In the genomic region with DNA sequence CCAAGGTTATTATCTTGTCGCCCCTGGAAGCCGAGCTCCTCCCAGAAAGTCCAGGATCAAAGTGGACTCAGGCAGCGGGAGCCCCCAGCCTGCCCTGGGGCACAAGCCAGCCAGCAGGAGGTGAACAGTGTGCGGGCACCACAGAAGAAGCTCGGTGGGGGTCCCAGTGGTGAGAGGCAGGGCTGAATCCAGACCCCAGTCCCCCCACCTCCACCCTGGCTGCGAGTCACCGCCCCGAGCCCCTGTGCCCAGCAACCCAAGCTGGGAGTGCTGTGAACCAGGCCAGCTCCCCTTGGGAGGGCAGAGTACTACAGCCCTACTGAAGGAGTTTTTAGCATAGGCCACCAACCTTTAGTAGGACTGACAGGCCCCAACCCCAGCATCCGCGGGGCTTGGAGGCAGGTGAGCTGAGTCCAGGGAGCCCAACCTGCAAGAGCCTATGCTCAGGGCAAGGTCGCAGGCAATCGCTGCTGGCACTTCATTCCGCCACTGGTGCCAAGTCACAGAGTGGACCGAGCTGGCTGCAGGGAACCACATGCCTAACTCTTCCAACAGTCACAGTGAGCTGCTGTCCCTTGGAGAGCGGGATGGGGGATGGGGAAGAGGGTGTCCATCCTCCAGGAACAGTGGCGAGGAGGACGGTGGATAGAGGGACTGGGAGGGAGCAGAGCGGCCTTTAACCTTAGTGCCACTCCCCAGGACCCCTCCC, we compare ENCODE assay signal across 13 cellular contexts. TPM values are rescaled to one million over a fixed set of nuclear protein-coding genes. Genes with fewer than 3 reads are reported as not detected.
A peak's percentile ranks its signal among the peaks of the same experiment; 100 is the strongest.
DNase-seq lines count a peak whose midpoint lies in the region; ATAC-seq and TF ChIP-seq lines count a peak whose summit lies in the region.
"Had no signal": no experiment of that assay in that cellular context is flagged by ENCODE, and none has a peak within 500 bp of the region (broad histone marks: within the 10 kb centered on the region; RNA-seq: fewer than 3 reads in every experiment).

No MANE protein-coding gene starts in this region.

- H3K27ac Mint-ChIP-seq in activated naive CD4-positive, alpha-beta T cell treated with anti-CD3 and anti-CD28 coated beads, Interleukin-2, amount 50 U/mL, for 72 hours, result no peak overlapping the region
- H3K27ac Mint-ChIP-seq: activated T-cell treated with anti-CD3 and anti-CD28 coated beads, Interleukin-2, amount 50 U/mL, for 72 hours; immature natural killer cell; naive thymus-derived CD4-positive, alpha-beta T cell had no signal

- CTCF ChIA-PET in HEK293 (lab: Yijun Ruan, JAX), result interaction anchor here (0.5 to 1.5 kb wide), 6 partner anchors 9 to 586 kb away, joined by 3 to 5 read pairs (median 4); no protein-coding TSS in a partner anchor

- DNase-seq in islet precursor cell (peak; percentile 58), putamen (ENCODE audit: low spot score) (peak; percentile 49), vagina (ENCODE audit: extremely low spot score in 2 of 2) (no peak), NCI-H2196 treated with DMSO at 0.1 percent for 48 hours (lab: John Stamatoyannopoulos, UW; ENCODE audit: unreplicated experiment) (no peak)
- no peak for DNase-seq in activated naive CD4-positive, alpha-beta T cell treated with anti-CD3 and anti-CD28 coated beads, Interleukin-2, amount 50 U/mL, for 72 hours (ENCODE audit: low spot score in 2 of 2)
- DNase-seq: activated T-cell treated with anti-CD3 and anti-CD28 coated beads, Interleukin-2, amount 50 U/mL, for 72 hours; immature natural killer cell; naive thymus-derived CD4-positive, alpha-beta T cell; NCI-H2081 had no signal

- POLR2A ChIA-PET in HEK293 (lab: Yijun Ruan, JAX), result no interaction called here

- H3K9me3 Mint-ChIP-seq in activated naive CD4-positive, alpha-beta T cell treated with anti-CD3 and anti-CD28 coated beads, Interleukin-2, amount 50 U/mL, for 72 hours, result peaks cover 0 to 3% of the 10 kb centered on the region in 2 donors
- H3K9me3 Mint-ChIP-seq: activated T-cell treated with anti-CD3 and anti-CD28 coated beads, Interleukin-2, amount 50 U/mL, for 72 hours had no signal

- peaks cover 0 to 6% of the 10 kb centered on the region in 2 donors for H3K36me3 Mint-ChIP-seq in activated naive CD4-positive, alpha-beta T cell treated with anti-CD3 and anti-CD28 coated beads, Interleukin-2, amount 50 U/mL, for 72 hours

- H3K4me1 ChIP-seq in HEK293 (ENCODE audit: control insufficient read depth, insufficient read depth, low read length) (peaks cover 6% of the 10 kb centered on the region), vagina (peaks cover 25% of the 10 kb centered on the region)

- intact Hi-C loops in vagina (cut with DNase I), result loop anchor here (5.0 kb wide), 1 partner anchor 584 kb away; no protein-coding TSS in a partner anchor

- no peaks in the 10 kb centered on the region for H3K9me3 ChIP-seq in HEK293 (ENCODE audit: control insufficient read depth, insufficient read depth, low read depth, low read length)
- no peaks in the 10 kb centered on the region for H3K9me3 ChIP-seq in vagina

- TF ChIP-seq POLR2A in vagina (IDR thresholded peaks at IDR 0.05), result no peak

- H3K27ac ChIP-seq in HEK293 (ENCODE audit: extremely low read depth, low read depth, low read length) (no peak overlapping the region), vagina (no peak overlapping the region)
- H3K27ac ChIP-seq: KMS-11 had no signal

- H3K36me3 ChIP-seq in HEK293 (ENCODE audit: control insufficient read depth in 2 of 2, insufficient read depth in 1 of 2, low read length in 2 of 2), result no peaks in the 10 kb centered on the region
- no peaks in the 10 kb centered on the region for H3K36me3 ChIP-seq in vagina

- ATAC-seq in esophagus mucosa, result peak; percentile 31
- no peak for ATAC-seq in activated naive CD4-positive, alpha-beta T cell treated with anti-CD3 and anti-CD28 coated beads, Interleukin-2, amount 50 U/mL, for 72 hours
- no peak for ATAC-seq in HG02763 (IDR thresholded peaks at IDR 0.05; ENCODE audit: unreplicated experiment)
- ATAC-seq: activated T-cell treated with anti-CD3 and anti-CD28 coated beads, Interleukin-2, amount 50 U/mL, for 72 hours; naive thymus-derived CD4-positive, alpha-beta T cell had no signal

- H3K27me3 ChIP-seq in vagina, result peaks cover 9% of the 10 kb centered on the region

- no peak for TF ChIP-seq CTCF in HEK293 (tag by site-specific recombination; IDR thresholded peaks at IDR 0.05)
- no peak for TF ChIP-seq CTCF in vagina (IDR thresholded peaks at IDR 0.05)

- H3K4me3 ChIP-seq in HEK293 (ENCODE audit: low read depth, low read length), result no peak overlapping the region
- no peak overlapping the region for H3K4me3 ChIP-seq in vagina

TF ChIP-seq in HEK293, 187 proteins besides CTCF, POLR2A, EP300 and RAD21:
- TF ChIP-seq OVOL3 (tag by site-specific recombination; IDR thresholded peaks at IDR 0.05) (no peak), IKZF3 (tag by site-specific recombination; IDR thresholded peaks at IDR 0.05) (no peak), HOXC10 (CRISPR knock-in tag; IDR thresholded peaks at IDR 0.05) (no peak), ZIC2 (tag by site-specific recombination; IDR thresholded peaks at IDR 0.05) (peak; percentile 75; the same call in 1 of the 2 replicates)
- TF ChIP-seq, protein P1, sequence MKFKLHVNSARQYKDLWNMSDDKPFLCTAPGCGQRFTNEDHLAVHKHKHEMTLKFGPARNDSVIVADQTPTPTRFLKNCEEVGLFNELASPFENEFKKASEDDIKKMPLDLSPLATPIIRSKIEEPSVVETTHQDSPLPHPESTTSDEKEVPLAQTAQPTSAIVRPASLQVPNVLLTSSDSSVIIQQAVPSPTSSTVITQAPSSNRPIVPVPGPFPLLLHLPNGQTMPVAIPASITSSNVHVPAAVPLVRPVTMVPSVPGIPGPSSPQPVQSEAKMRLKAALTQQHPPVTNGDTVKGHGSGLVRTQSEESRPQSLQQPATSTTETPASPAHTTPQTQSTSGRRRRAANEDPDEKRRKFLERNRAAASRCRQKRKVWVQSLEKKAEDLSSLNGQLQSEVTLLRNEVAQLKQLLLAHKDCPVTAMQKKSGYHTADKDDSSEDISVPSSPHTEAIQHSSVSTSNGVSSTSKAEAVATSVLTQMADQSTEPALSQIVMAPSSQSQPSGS (tag by site-specific recombination; IDR thresholded peaks at IDR 0.05; ENCODE audit: low read depth), result no peak
- TF ChIP-seq, protein P2, sequence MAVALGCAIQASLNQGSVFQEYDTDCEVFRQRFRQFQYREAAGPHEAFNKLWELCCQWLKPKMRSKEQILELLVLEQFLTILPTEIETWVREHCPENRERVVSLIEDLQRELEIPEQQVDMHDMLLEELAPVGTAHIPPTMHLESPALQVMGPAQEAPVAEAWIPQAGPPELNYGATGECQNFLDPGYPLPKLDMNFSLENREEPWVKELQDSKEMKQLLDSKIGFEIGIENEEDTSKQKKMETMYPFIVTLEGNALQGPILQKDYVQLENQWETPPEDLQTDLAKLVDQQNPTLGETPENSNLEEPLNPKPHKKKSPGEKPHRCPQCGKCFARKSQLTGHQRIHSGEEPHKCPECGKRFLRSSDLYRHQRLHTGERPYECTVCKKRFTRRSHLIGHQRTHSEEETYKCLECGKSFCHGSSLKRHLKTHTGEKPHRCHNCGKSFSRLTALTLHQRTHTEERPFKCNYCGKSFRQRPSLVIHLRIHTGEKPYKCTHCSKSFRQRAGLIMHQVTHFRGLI (tag by site-specific recombination; IDR thresholded peaks at IDR 0.05), result peak; percentile 71; the same call in 1 of the 2 replicates

RNA-seq across cellular contexts. Expression of a gene that starts 3.0 kb away (rescaled TPM):
- total RNA-seq in esophagus mucosa (0.76 TPM), vagina (5.9 TPM)
- total RNA-seq in activated naive CD4-positive, alpha-beta T cell treated with anti-CD3 and anti-CD28 coated beads, Interleukin-2, amount 50 U/mL, for 72 hours, result not detected
- total RNA-seq: activated T-cell treated with anti-CD3 and anti-CD28 coated beads, Interleukin-2, amount 50 U/mL, for 72 hours; naive thymus-derived CD4-positive, alpha-beta T cell had no signal

Comparison
In these comparisons a context has a peak if more than half of its experiments do, and no peak if none do; other contexts are left out.
1. DNase-seq: peak in islet precursor cell (single experiment) and putamen (single experiment); none in activated naive CD4-positive, alpha-beta T cell treated with anti-CD3 and anti-CD28 coated beads, Interleukin-2, amount 50 U/mL, for 72 hours (0 of 2), vagina (0 of 2) and NCI-H2196 treated with DMSO at 0.1 percent for 48 hours (single experiment).